In the genomic region with DNA sequence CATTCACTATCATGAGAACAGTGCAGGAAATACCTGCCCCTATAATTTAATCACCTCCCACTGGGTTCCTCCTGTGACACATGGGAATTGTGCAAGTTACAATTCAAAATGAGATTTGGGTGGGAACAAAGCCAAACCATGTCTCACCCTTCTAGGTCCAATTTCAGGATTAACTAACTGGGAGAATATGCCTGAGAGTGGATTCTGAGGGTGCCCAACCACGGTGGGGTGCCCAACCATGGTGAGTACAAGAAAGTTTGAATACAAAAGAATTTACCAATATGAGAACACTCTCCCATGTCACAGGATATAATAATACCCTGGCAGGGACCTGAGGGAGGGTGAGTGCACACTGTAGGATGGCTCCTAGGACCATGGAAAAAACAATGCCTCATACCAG, we compare ENCODE assay signal across 18 cellular contexts. TPM values are rescaled to one million over a fixed set of nuclear protein-coding genes. Genes with fewer than 3 reads are reported as not detected.
DNase-seq lines count a peak whose midpoint lies in the region; ATAC-seq, FAIRE-seq and TF ChIP-seq lines count a peak whose summit lies in the region.
"Had no signal": no experiment of that assay in that cellular context is flagged by ENCODE, and none has a peak within 500 bp of the region (broad histone marks: within the 10 kb centered on the region; RNA-seq: fewer than 3 reads in every experiment).

No MANE protein-coding gene starts in this region.

- POLR2A ChIA-PET in HepG2 (lab: Yijun Ruan, JAX): no interaction called here

- ATAC-seq in HepG2 (no peak), GM21360 (IDR thresholded peaks at IDR 0.05; ENCODE audit: unreplicated experiment) (no peak), GM21528 (IDR thresholded peaks at IDR 0.05; ENCODE audit: low FRiP score, unreplicated experiment) (no peak)
- ATAC-seq: GM12878, T-cell had no signal

- FAIRE-seq in HepG2 (lab: Jason Lieb, UNC): no peak
- FAIRE-seq: GM12878 had no signal

- TF ChIP-seq RAD21 in liver (IDR thresholded peaks at IDR 0.05) (no peak), HepG2 (CRISPR knock-in tag; IDR thresholded peaks at IDR 0.05) (no peak)

- no peaks in the 10 kb centered on the region for H3K36me3 ChIP-seq in liver (ENCODE audit: control insufficient read depth in 4 of 4, insufficient read depth in 3 of 4, low read depth in 1 of 4, low read length in 3 of 4)
- H3K36me3 ChIP-seq in HepG2 (replicated peaks in 1 of 2; ENCODE audit: control insufficient read depth in 1 of 2, insufficient read depth in 2 of 2, low read length in 2 of 2): no peaks in the 10 kb centered on the region
- no peaks in the 10 kb centered on the region for H3K36me3 ChIP-seq in Peyer's patch
- H3K36me3 ChIP-seq in spleen: no peaks in the 10 kb centered on the region

- TF ChIP-seq EP300 in HepG2 (IDR thresholded peaks at IDR 0.05; ENCODE audit: low read depth in 2 of 2, low read length in 2 of 2) (no peak), HepG2 (CRISPR knock-in tag; IDR thresholded peaks at IDR 0.05; ENCODE audit: borderline replicate concordance) (no peak)

- TF ChIP-seq CTCF in liver (IDR thresholded peaks at IDR 0.05; ENCODE audit: low read depth, low read length, missing input control) (no peak), HepG2 (CRISPR knock-in tag; IDR thresholded peaks at IDR 0.05) (no peak), Peyer's patch (IDR thresholded peaks at IDR 0.05) (no peak), spleen (IDR thresholded peaks at IDR 0.05 in 8 of 11, conservative IDR thresholded peaks at IDR 0.05 in 3 of 11) (no peak)

- H3K4me3 ChIP-seq in liver (ENCODE audit: low read depth in 1 of 3, low read length in 3 of 3) (no peak overlapping the region), HepG2 (replicated peaks in 1 of 3; ENCODE audit: insufficient read depth in 1 of 3, low read depth in 2 of 3, low read length in 3 of 3) (no peak overlapping the region), Peyer's patch (no peak overlapping the region), spleen (no peak overlapping the region)
- H3K4me3 ChIP-seq: GM12878 had no signal

- in situ Hi-C loops in HepG2 (cut with HindIII; ENCODE audit: extremely low pct_ligation_motif_present, low pct_unique_long_range_greater_than_20kb): loop anchor here (25.0 kb wide), 1 partner anchor 95 kb away; no protein-coding TSS in a partner anchor

- no TSS peak for BruUV-seq in HepG2 (replicated peaks; lab: Mats Ljungman, UMichigan)

- H3K9me3 ChIP-seq in liver (ENCODE audit: control insufficient read depth in 4 of 4, low read length in 3 of 4) (no peaks in the 10 kb centered on the region), HepG2 (ENCODE audit: low read length) (no peaks in the 10 kb centered on the region), Peyer's patch (no peaks in the 10 kb centered on the region), spleen (no peaks in the 10 kb centered on the region)
- H3K9me3 ChIP-seq: Caco-2 had no signal

- TF ChIP-seq POLR2A in HepG2 (IDR thresholded peaks at IDR 0.05; ENCODE audit: insufficient read depth in 1 of 2, low read depth in 2 of 2, low read length in 2 of 2) (no peak), Peyer's patch (IDR thresholded peaks at IDR 0.05) (no peak), spleen (IDR thresholded peaks at IDR 0.05) (no peak)

- H3K27me3 ChIP-seq in liver (ENCODE audit: control insufficient read depth in 4 of 4, insufficient read depth in 4 of 4, low read length in 3 of 4): no peaks in the 10 kb centered on the region
- no peaks in the 10 kb centered on the region for H3K27me3 ChIP-seq in HepG2 (ENCODE audit: control insufficient read depth in 1 of 2, insufficient read depth in 2 of 2, low read length in 2 of 2)
- H3K27me3 ChIP-seq in Peyer's patch: no peaks in the 10 kb centered on the region
- peaks cover 0 to 16% (median 0%) of the 10 kb centered on the region in 7 donors for H3K27me3 ChIP-seq in spleen (replicated peaks in 1 of 7)

- H3K4me1 ChIP-seq in liver (ENCODE audit: control insufficient read depth in 4 of 4, insufficient read depth in 4 of 4, low read length in 3 of 4) (peaks cover 4 to 57% (median 40%) of the 10 kb centered on the region in 4 donors), HepG2 (ENCODE audit: insufficient read depth, low read length) (peaks cover 66% of the 10 kb centered on the region), Peyer's patch (peaks cover 0 to 33% (median 7%) of the 10 kb centered on the region in 4 donors), spleen (no peaks in the 10 kb centered on the region)
- H3K4me1 ChIP-seq: Caco-2 had no signal

- no peak for DNase-seq in HepG2 (ENCODE audit: low spot score)
- DNase-seq in Peyer's patch: no peak
- DNase-seq in glomerular visceral epithelial cell (ENCODE audit: extremely low spot score): peak; percentile 13
- no peak for DNase-seq in germinal center (ENCODE audit: low spot score)
- DNase-seq in spleen: no peak
- DNase-seq: Caco-2, DMS53, NCI-H1930, NCI-H510A treated with DMSO at 0.1 percent for 48 hours, T-cell had no signal

- no peak overlapping the region for H2AFZ ChIP-seq in HepG2 (ENCODE audit: low read length)

- H3K27ac ChIP-seq in liver (ENCODE audit: low read depth in 1 of 2, low read length in 2 of 2) (peak overlapping the region; percentile 62 to 74), HepG2 (ENCODE audit: extremely low read length, insufficient read depth, low read length) (no peak overlapping the region), Peyer's patch (peak overlapping the region in 3 of 4 donors; percentile 17 to 83 (median 76)), spleen (no peak overlapping the region)
- H3K27ac ChIP-seq: HL-60, KMS-11 had no signal

- 89% methylated on average over 1 of the region's 1 CpG for WGBS in liver
- 64% methylated on average over 1 of the region's 1 CpG for WGBS in HepG2 (ENCODE audit: low lambda C conversion rate)
- WGBS in spleen, 5 donors: 75 to 79% (median 78%) methylated on average over 1 of the region's 1 CpG

- H3K4me2 ChIP-seq in HepG2 (ENCODE audit: low read depth, low read length): no peak overlapping the region
- H3K4me2 ChIP-seq: KMS-11 had no signal

- no peaks in the 10 kb centered on the region for H3K79me2 ChIP-seq in HepG2 (ENCODE audit: insufficient read depth, low read length)

- CTCF ChIA-PET in HepG2 (lab: Yijun Ruan, JAX; ENCODE audit: low intra/inter-chr PET ratio, low total read pairs): no interaction called here

- H4K20me1 ChIP-seq in HepG2 (ENCODE audit: insufficient read depth, low read length): no peaks in the 10 kb centered on the region

- intact Hi-C loops in HepG2 (cut with micrococcal nuclease; ENCODE audit: unreplicated experiment) (loop anchor here (10.0 kb wide), 1 partner anchor 693 kb away; no protein-coding TSS in a partner anchor), spleen (cut with DNase I; ENCODE audit: low total_unique reads) (no loop called here)

- no peak overlapping the region for H3K9ac ChIP-seq in liver (ENCODE audit: low read depth in 1 of 2, low read length in 2 of 2)
- no peak overlapping the region for H3K9ac ChIP-seq in HepG2 (ENCODE audit: insufficient read depth, low read depth, low read length)
- H3K9ac ChIP-seq: KMS-11 had no signal

TF ChIP-seq in liver, 16 proteins besides CTCF, POLR2A, EP300 and RAD21 (continues in another document):
- TF ChIP-seq FOXA1 (IDR thresholded peaks at IDR 0.05): no peak
- peak in 1 of 2 donors; percentile 17 for TF ChIP-seq HNF4A (conservative IDR thresholded peaks at IDR 0.05)
- TF ChIP-seq, protein P1, sequence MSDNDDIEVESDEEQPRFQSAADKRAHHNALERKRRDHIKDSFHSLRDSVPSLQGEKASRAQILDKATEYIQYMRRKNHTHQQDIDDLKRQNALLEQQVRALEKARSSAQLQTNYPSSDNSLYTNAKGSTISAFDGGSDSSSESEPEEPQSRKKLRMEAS (IDR thresholded peaks at IDR 0.05): no peak
- TF ChIP-seq YY1 (IDR thresholded peaks at IDR 0.05): no peak
- no peak for TF ChIP-seq FOXA2 (IDR thresholded peaks at IDR 0.05)

RNA-seq across cellular contexts. Expression of gene GDA, which starts 17.2 kb away (rescaled TPM):
- total RNA-seq in liver: 10 to 100 TPM in 1 of 2 donors, under 1 TPM in 1; 0.37 to 24.1 TPM
- polyA plus RNA-seq in liver: 10 to 100 TPM; 15.0 to 24.4 TPM
- 0.15 and 0.21 TPM in 2 replicates for total RNA-seq in HepG2 (2016; rRNA removed; fragmentation: Illumina TruSeq; extraction: Trizol)
- not detected in 2 replicates for total RNA-seq in HepG2 (2016; cell fraction: cytosol; rRNA removed; fragmentation: Illumina TruSeq; extraction: Trizol; ENCODE audit: low read depth)
- total RNA-seq in HepG2 (2016; cell fraction: insoluble cytoplasmic fraction; rRNA removed; fragmentation: Illumina TruSeq; extraction: Trizol): 0.15 and 0.19 TPM in 2 replicates
- total RNA-seq in HepG2 (2016; cell fraction: membrane; rRNA removed; fragmentation: Illumina TruSeq; extraction: Trizol): 0.09 TPM in 1 of 2 replicates, not detected in the other
- 0.31 TPM in 1 of 2 replicates, not detected in the other for total RNA-seq in HepG2 (2016; cell fraction: nucleus; rRNA removed; fragmentation: Illumina TruSeq; extraction: Trizol)
- 0.99 and 1.5 TPM in 2 replicates for polyA plus RNA-seq in HepG2 (2011; rRNA removed)
- polyA plus RNA-seq in HepG2 (2011; cell fraction: cytosol; rRNA removed): 0.28 and 0.67 TPM in 2 replicates
- polyA plus RNA-seq in HepG2 (2011; cell fraction: nucleus; rRNA removed): 1.0 and 1.9 TPM in 2 replicates
- polyA plus RNA-seq in HepG2 (2012): 0.93 and 1.2 TPM in 2 replicates
- polyA plus RNA-seq in HepG2 (2016; cell fraction: cytosol; fragmentation: Illumina TruSeq; extraction: Trizol; ENCODE audit: low read depth): not detected in 2 replicates
- polyA plus RNA-seq in HepG2 (2016; cell fraction: insoluble cytoplasmic fraction; fragmentation: Illumina TruSeq; extraction: Trizol; ENCODE audit: low read depth): 0.12 and 0.17 TPM in 2 replicates
- polyA plus RNA-seq in HepG2 (2016; cell fraction: membrane; fragmentation: Illumina TruSeq; extraction: Trizol; ENCODE audit: low read depth): not detected in 2 replicates
- polyA plus RNA-seq in HepG2 (2016; cell fraction: nucleus; fragmentation: Illumina TruSeq; extraction: Trizol; ENCODE audit: insufficient read depth, low read depth): 0.25 and 0.31 TPM in 2 replicates
- 0.94 and 75.0 TPM in 2 replicates for polyA minus RNA-seq in HepG2 (2011; rRNA and poly(A)+ RNA removed; ENCODE audit: low replicate concordance)
- polyA minus RNA-seq in HepG2 (2011; cell fraction: cytosol; rRNA and poly(A)+ RNA removed): 1.1 and 2.5 TPM in 2 replicates
- 3.5 and 4.4 TPM in 2 replicates for polyA minus RNA-seq in HepG2 (2011; cell fraction: nucleus; rRNA and poly(A)+ RNA removed)
- 100 to 1,000 TPM in 3 of 4 donors, 10 to 100 TPM in 1; 14.0 to 291 (median 273) TPM for total RNA-seq in Peyer's patch
- under 1 TPM in 2 of 7 donors, not detected in 5; 0.07 to 0.19 TPM for total RNA-seq in spleen
- polyA plus RNA-seq in spleen: under 1 TPM in 2 of 3 donors, not detected in 1; 0.02 to 0.03 TPM
- total RNA-seq: A172 had no signal
- polyA plus RNA-seq: CD14-positive monocyte had no signal

Comparison
In these comparisons a context has a peak if more than half of its experiments do, and no peak if none do; other contexts are left out.
1. H3K27ac ChIP-seq: peak in liver (2 of 2) and Peyer's patch (3 of 4); none in HepG2 (single experiment) and spleen (0 of 8).